In genomic region chr10:47371629-47372485, GRCh38 we compare ENCODE assay signal across 30 cellular contexts. TPM values are rescaled to one million over a fixed set of nuclear protein-coding genes. Genes with fewer than 3 reads are reported as not detected.
DNase-seq lines count a peak whose midpoint lies in the region; ATAC-seq, FAIRE-seq and TF ChIP-seq lines count a peak whose summit lies in the region.
"Had no signal": no experiment of that assay in that cellular context is flagged by ENCODE, and none has a peak within 500 bp of the region (broad histone marks: within the 10 kb centered on the region; RNA-seq: fewer than 3 reads in every experiment).

No MANE protein-coding gene starts in this region.

- intact Hi-C loops in K562 (cut with micrococcal nuclease) (no loop called here), HepG2 (cut with micrococcal nuclease; ENCODE audit: unreplicated experiment) (no loop called here)

- H3K9me3 ChIP-seq in K562 (replicated peaks; ENCODE audit: control insufficient read depth, insufficient read depth, low read depth, low read length) (no peaks in the 10 kb centered on the region), HepG2 (ENCODE audit: low read length) (no peaks in the 10 kb centered on the region), suprapubic skin (no peaks in the 10 kb centered on the region)
- H3K9me3 ChIP-seq: BE2C, mucosa of descending colon, thyroid gland had no signal

- H3K9me1 ChIP-seq in K562 (ENCODE audit: control insufficient read depth, insufficient read depth, low read length): peaks cover 5% of the 10 kb centered on the region

- DNase-seq in activated CD8-positive, alpha-beta memory T cell treated with anti-CD3 and anti-CD28 coated beads for 24 hours: peak; percentile 13
- no peak for DNase-seq in activated CD8-positive, alpha-beta memory T cell treated with anti-CD3 and anti-CD28 coated beads, Interleukin-2, amount 50 U/mL, for 4 hours
- no peak for DNase-seq in K562 (ENCODE audit: extremely low read depth in 1 of 4, low spot score in 3 of 4)
- no peak for DNase-seq in HepG2 (ENCODE audit: low spot score)
- DNase-seq in suprapubic skin (ENCODE audit: low spot score in 2 of 2): peak; percentile 26 to 47
- DNase-seq: activated T-cell treated with anti-CD3 and anti-CD28 coated beads, Interleukin-2, amount 50 U/mL, for 4 hours; BE2C; caudate nucleus; foreskin melanocyte; GOT3; mucosa of descending colon; MV-4-11; NCI-H2171; NCI-H526 treated with DMSO at 0.1 percent for 48 hours; small intestine; stimulated activated CD4-positive, alpha-beta T cell treated with anti-CD3 and anti-CD28 coated beads, Interleukin-2, amount 100 ng/mL, for 48 hours; stimulated activated naive CD4-positive, alpha-beta T cell; thyroid gland had no signal

- BruUV-seq in K562 (replicated peaks; lab: Mats Ljungman, UMichigan) (no TSS peak), HepG2 (replicated peaks; lab: Mats Ljungman, UMichigan) (no TSS peak)

- H4K20me1 ChIP-seq in K562 (replicated peaks; ENCODE audit: control insufficient read depth, insufficient read depth, low read length): peaks cover 9% of the 10 kb centered on the region
- no peaks in the 10 kb centered on the region for H4K20me1 ChIP-seq in HepG2 (ENCODE audit: insufficient read depth, low read length)

- H3K36me3 ChIP-seq in K562 (ENCODE audit: control insufficient read depth, insufficient read depth, low read length) (no peaks in the 10 kb centered on the region), HepG2 (replicated peaks in 1 of 2; ENCODE audit: control insufficient read depth in 1 of 2, insufficient read depth in 2 of 2, low read length in 2 of 2) (no peaks in the 10 kb centered on the region), suprapubic skin (no peaks in the 10 kb centered on the region)
- H3K36me3 ChIP-seq: BE2C, thyroid gland had no signal

- WGBS in K562 (ENCODE audit: insufficient coverage, low coverage, missing lambda C conversion rate): 7% methylated on average over 6 of the region's 7 CpGs
- WGBS in HepG2 (ENCODE audit: low lambda C conversion rate): 29% methylated on average over 6 of the region's 7 CpGs
- WGBS in suprapubic skin: 86% methylated on average over 7 of the region's 7 CpGs

- TF ChIP-seq CTCF in K562 (IDR thresholded peaks at IDR 0.05 in 2 of 3, conservative IDR thresholded peaks at IDR 0.05 in 1 of 3; ENCODE audit: insufficient read depth in 2 of 3, low read depth in 1 of 3, low read length in 3 of 3) (no peak), HepG2 (CRISPR knock-in tag; IDR thresholded peaks at IDR 0.05) (no peak), suprapubic skin (IDR thresholded peaks at IDR 0.05) (no peak)

- no peaks in the 10 kb centered on the region for H3K79me2 ChIP-seq in K562 (ENCODE audit: control insufficient read depth, insufficient read depth, low read length)
- no peaks in the 10 kb centered on the region for H3K79me2 ChIP-seq in HepG2 (ENCODE audit: insufficient read depth, low read length)
- H3K79me2 ChIP-seq: hepatocyte had no signal

- H3K9ac ChIP-seq in K562 (ENCODE audit: insufficient read depth in 1 of 2, low read depth in 2 of 2, low read length in 2 of 2): no peak overlapping the region
- H3K9ac ChIP-seq in HepG2 (ENCODE audit: insufficient read depth, low read depth, low read length): no peak overlapping the region
- H3K9ac ChIP-seq: KMS-11 had no signal

- TF ChIP-seq POLR2A in K562 (conservative IDR thresholded peaks at IDR 0.05) (no peak), HepG2 (IDR thresholded peaks at IDR 0.05; ENCODE audit: insufficient read depth in 1 of 2, low read depth in 2 of 2, low read length in 2 of 2) (no peak), suprapubic skin (IDR thresholded peaks at IDR 0.05) (no peak)

- in situ Hi-C loops in K562 (cut with MboI) (no loop called here), HepG2 (cut with HindIII; ENCODE audit: extremely low pct_ligation_motif_present, low pct_unique_long_range_greater_than_20kb) (no loop called here)

- CTCF ChIA-PET in K562 (lab: Yijun Ruan, JAX; ENCODE audit: low intra/inter-chr PET ratio): no interaction called here
- CTCF ChIA-PET in HepG2 (lab: Yijun Ruan, JAX; ENCODE audit: low intra/inter-chr PET ratio, low total read pairs): no interaction called here

- H3K4me1 ChIP-seq in K562 (replicated peaks in 1 of 2; ENCODE audit: control insufficient read depth in 2 of 2, insufficient read depth in 2 of 2, low read length in 2 of 2) (peaks cover 0 to 2% of the 10 kb centered on the region in 2 experiments; a peak in 1 of 5 replicates), HepG2 (ENCODE audit: insufficient read depth, low read length) (no peaks in the 10 kb centered on the region), suprapubic skin (no peaks in the 10 kb centered on the region)
- H3K4me1 ChIP-seq: BE2C, thyroid gland had no signal

- peaks cover 53 to 78% of the 10 kb centered on the region in 2 experiments for H3K27me3 ChIP-seq in K562 (ENCODE audit: control insufficient read depth in 2 of 2, insufficient read depth in 2 of 2, low read length in 2 of 2)
- H3K27me3 ChIP-seq in HepG2 (ENCODE audit: control insufficient read depth in 1 of 2, insufficient read depth in 2 of 2, low read length in 2 of 2): peaks cover 0 to 2% of the 10 kb centered on the region in 2 experiments; a peak in 2 of 5 replicates
- no peaks in the 10 kb centered on the region for H3K27me3 ChIP-seq in suprapubic skin
- H3K27me3 ChIP-seq: hepatocyte, thyroid gland had no signal

- ATAC-seq in K562 (no peak), HepG2 (no peak), HG03159 (IDR thresholded peaks at IDR 0.05; ENCODE audit: unreplicated experiment) (no peak), HG03280 (IDR thresholded peaks at IDR 0.05; ENCODE audit: unreplicated experiment) (no peak), HG03025 (IDR thresholded peaks at IDR 0.05; ENCODE audit: low FRiP score, unreplicated experiment) (no peak)
- ATAC-seq: activated T-cell treated with anti-CD3 and anti-CD28 coated beads, Interleukin-2, amount 50 U/mL, for 4 hours; mucosa of descending colon had no signal

- H3K4me3 ChIP-seq in K562 (no peak overlapping the region), HepG2 (replicated peaks in 1 of 3; ENCODE audit: insufficient read depth in 1 of 3, low read depth in 2 of 3, low read length in 3 of 3) (no peak overlapping the region), suprapubic skin (no peak overlapping the region)
- H3K4me3 ChIP-seq: hepatocyte, mucosa of descending colon, thyroid gland had no signal

- POLR2A ChIA-PET in K562 (lab: Yijun Ruan, JAX) (no interaction called here), HepG2 (lab: Yijun Ruan, JAX) (no interaction called here)

- TF ChIP-seq EP300 in K562 (IDR thresholded peaks at IDR 0.05; ENCODE audit: low read length): no peak
- TF ChIP-seq EP300 in HepG2 (IDR thresholded peaks at IDR 0.05; ENCODE audit: low read depth in 2 of 2, low read length in 2 of 2): no peak
- TF ChIP-seq EP300 in HepG2 (CRISPR knock-in tag; IDR thresholded peaks at IDR 0.05; ENCODE audit: borderline replicate concordance): no peak
- TF ChIP-seq EP300 in suprapubic skin (IDR thresholded peaks at IDR 0.05): no peak

- H3K4me2 ChIP-seq in K562 (ENCODE audit: insufficient read depth, low read length) (no peak overlapping the region), HepG2 (ENCODE audit: low read depth, low read length) (no peak overlapping the region)
- H3K4me2 ChIP-seq: hepatocyte, KMS-11 had no signal

- TF ChIP-seq RAD21 in K562 (CRISPR knock-in tag; conservative IDR thresholded peaks at IDR 0.05 in 1 of 2, IDR thresholded peaks at IDR 0.05 in 1 of 2) (no peak), HepG2 (CRISPR knock-in tag; IDR thresholded peaks at IDR 0.05) (no peak)

- no peak overlapping the region for H3K27ac ChIP-seq in K562 (ENCODE audit: extremely low read depth, low read depth, low read length)
- no peak overlapping the region for H3K27ac ChIP-seq in HepG2 (ENCODE audit: extremely low read length, insufficient read depth, low read length)
- H3K27ac ChIP-seq in suprapubic skin: no peak overlapping the region
- H3K27ac ChIP-seq: hepatocyte, KMS-11, thyroid gland had no signal

- FAIRE-seq in K562 (lab: Jason Lieb, UNC) (no peak), HepG2 (lab: Jason Lieb, UNC) (no peak)
- FAIRE-seq: A204.1, RCC 7860, small intestine had no signal

- no peak overlapping the region for H2AFZ ChIP-seq in K562 (ENCODE audit: low read depth, low read length)
- no peak overlapping the region for H2AFZ ChIP-seq in HepG2 (ENCODE audit: low read length)
- H2AFZ ChIP-seq: hepatocyte had no signal

RNA-seq across cellular contexts. Expression of gene ZNF488, which starts 12.2 kb away (rescaled TPM):
- total RNA-seq in K562 (2011; cell fraction: chromatin; rRNA removed; ENCODE audit: low replicate concordance): 0.30 TPM in 1 of 2 replicates, not detected in the other
- 0.13 and 0.33 TPM in 2 replicates for total RNA-seq in K562 (2011; cell fraction: nucleolus; rRNA removed)
- total RNA-seq in K562 (2011; cell fraction: nucleoplasm; rRNA removed): not detected in 2 replicates
- not detected in 2 replicates for total RNA-seq in K562 (2014; rRNA removed)
- total RNA-seq in K562 (2014; rRNA removed; fragmentation: Illumina TruSeq; extraction: Trizol): not detected in 2 replicates
- 0.04 TPM in 1 of 2 replicates, not detected in the other for total RNA-seq in K562 (2015; rRNA removed; fragmentation: Illumina TruSeq; extraction: Trizol)
- total RNA-seq in K562 (2021): 0.07 and 0.11 TPM in 2 replicates
- polyA plus RNA-seq in K562 (2011; rRNA removed): 0.04 and 0.08 TPM in 2 replicates
- 0.01 and 0.15 TPM in 2 replicates for polyA plus RNA-seq in K562 (2011; cell fraction: cytosol; rRNA removed)
- polyA plus RNA-seq in K562 (2011; cell fraction: nucleus; rRNA removed): 0.13 TPM in 1 of 2 replicates, not detected in the other
- 0.05 TPM in 1 of 2 replicates, not detected in the other for polyA plus RNA-seq in K562 (2012)
- polyA plus RNA-seq in K562 (2014; fragmentation: Illumina TruSeq; extraction: Trizol): 0.09 TPM in 1 of 2 replicates, not detected in the other
- under 1 TPM in 1 of 2 experiments, not detected in 1; 0.03 TPM for polyA plus RNA-seq in K562 (2014; fragmentation: Nextera tagmentation; extraction: Ambion mirVana)
- polyA plus RNA-seq in K562 (2014; rRNA removed): 0.04 TPM in 1 of 2 replicates, not detected in the other
- 0.14 TPM in 1 of 2 replicates, not detected in the other for polyA minus RNA-seq in K562 (2011; rRNA and poly(A)+ RNA removed)
- not detected in 2 replicates for polyA minus RNA-seq in K562 (2011; cell fraction: cytosol; rRNA and poly(A)+ RNA removed)
- polyA minus RNA-seq in K562 (2011; cell fraction: nucleus; rRNA and poly(A)+ RNA removed): 0.11 and 0.13 TPM in 2 replicates
- total RNA-seq in HepG2 (2016; rRNA removed; fragmentation: Illumina TruSeq; extraction: Trizol): 0.13 and 0.17 TPM in 2 replicates
- total RNA-seq in HepG2 (2016; cell fraction: cytosol; rRNA removed; fragmentation: Illumina TruSeq; extraction: Trizol; ENCODE audit: low read depth): not detected in 2 replicates
- total RNA-seq in HepG2 (2016; cell fraction: insoluble cytoplasmic fraction; rRNA removed; fragmentation: Illumina TruSeq; extraction: Trizol): 0.11 and 0.18 TPM in 2 replicates
- 0.09 and 0.10 TPM in 2 replicates for total RNA-seq in HepG2 (2016; cell fraction: membrane; rRNA removed; fragmentation: Illumina TruSeq; extraction: Trizol)
- total RNA-seq in HepG2 (2016; cell fraction: nucleus; rRNA removed; fragmentation: Illumina TruSeq; extraction: Trizol): 0.09 TPM in 2 replicates
- 0.10 and 0.15 TPM in 2 replicates for polyA plus RNA-seq in HepG2 (2011; rRNA removed)
- polyA plus RNA-seq in HepG2 (2011; cell fraction: cytosol; rRNA removed): 0.09 TPM in 2 replicates
- 0.17 and 0.18 TPM in 2 replicates for polyA plus RNA-seq in HepG2 (2011; cell fraction: nucleus; rRNA removed)
- polyA plus RNA-seq in HepG2 (2012): 0.13 and 0.17 TPM in 2 replicates
- polyA plus RNA-seq in HepG2 (2016; cell fraction: cytosol; fragmentation: Illumina TruSeq; extraction: Trizol; ENCODE audit: low read depth): not detected in 2 replicates
- polyA plus RNA-seq in HepG2 (2016; cell fraction: insoluble cytoplasmic fraction; fragmentation: Illumina TruSeq; extraction: Trizol; ENCODE audit: low read depth): 0.22 and 0.45 TPM in 2 replicates
- polyA plus RNA-seq in HepG2 (2016; cell fraction: membrane; fragmentation: Illumina TruSeq; extraction: Trizol; ENCODE audit: low read depth): 0.07 and 0.12 TPM in 2 replicates
- 0.21 TPM in 1 of 2 replicates, not detected in the other for polyA plus RNA-seq in HepG2 (2016; cell fraction: nucleus; fragmentation: Illumina TruSeq; extraction: Trizol; ENCODE audit: insufficient read depth, low read depth)
- polyA minus RNA-seq in HepG2 (2011; rRNA and poly(A)+ RNA removed; ENCODE audit: low replicate concordance): 0.34 and 2.9 TPM in 2 replicates
- not detected in 2 replicates for polyA minus RNA-seq in HepG2 (2011; cell fraction: cytosol; rRNA and poly(A)+ RNA removed)
- 0.12 TPM in 1 of 2 replicates, not detected in the other for polyA minus RNA-seq in HepG2 (2011; cell fraction: nucleus; rRNA and poly(A)+ RNA removed)
- total RNA-seq in suprapubic skin: 1 to 10 TPM; 1.0 to 3.9 (median 2.3) TPM
- total RNA-seq: pulmonary artery endothelial cell, SK-MEL-5 had no signal

RNA-seq across cellular contexts. Expression of gene RBP3, which starts 23.7 kb away (rescaled TPM):
- not detected in 2 replicates for total RNA-seq in K562 (2011; cell fraction: chromatin; rRNA removed; ENCODE audit: low replicate concordance)
- not detected in 2 replicates for total RNA-seq in K562 (2011; cell fraction: nucleolus; rRNA removed)
- not detected in 2 replicates for total RNA-seq in K562 (2011; cell fraction: nucleoplasm; rRNA removed)
- total RNA-seq in K562 (2014; rRNA removed): not detected in 2 replicates
- not detected in 2 replicates for total RNA-seq in K562 (2014; rRNA removed; fragmentation: Illumina TruSeq; extraction: Trizol)
- not detected in 2 replicates for total RNA-seq in K562 (2015; rRNA removed; fragmentation: Illumina TruSeq; extraction: Trizol)
- total RNA-seq in K562 (2021): not detected in 2 replicates
- not detected in 2 replicates for polyA plus RNA-seq in K562 (2011; rRNA removed)
- polyA plus RNA-seq in K562 (2011; cell fraction: cytosol; rRNA removed): not detected in 2 replicates
- polyA plus RNA-seq in K562 (2011; cell fraction: nucleus; rRNA removed): not detected in 2 replicates
- polyA plus RNA-seq in K562 (2012): not detected in 2 replicates
- polyA plus RNA-seq in K562 (2014; fragmentation: Illumina TruSeq; extraction: Trizol): not detected in 2 replicates
- not detected for polyA plus RNA-seq in K562 (2014; fragmentation: Nextera tagmentation; extraction: Ambion mirVana)
- polyA plus RNA-seq in K562 (2014; rRNA removed): not detected in 2 replicates
- not detected in 2 replicates for polyA minus RNA-seq in K562 (2011; rRNA and poly(A)+ RNA removed)
- not detected in 2 replicates for polyA minus RNA-seq in K562 (2011; cell fraction: cytosol; rRNA and poly(A)+ RNA removed)
- not detected in 2 replicates for polyA minus RNA-seq in K562 (2011; cell fraction: nucleus; rRNA and poly(A)+ RNA removed)
- total RNA-seq in HepG2 (2016; rRNA removed; fragmentation: Illumina TruSeq; extraction: Trizol): not detected in 2 replicates
- not detected in 2 replicates for total RNA-seq in HepG2 (2016; cell fraction: cytosol; rRNA removed; fragmentation: Illumina TruSeq; extraction: Trizol; ENCODE audit: low read depth)
- total RNA-seq in HepG2 (2016; cell fraction: insoluble cytoplasmic fraction; rRNA removed; fragmentation: Illumina TruSeq; extraction: Trizol): not detected in 2 replicates
- not detected in 2 replicates for total RNA-seq in HepG2 (2016; cell fraction: membrane; rRNA removed; fragmentation: Illumina TruSeq; extraction: Trizol)
- not detected in 2 replicates for total RNA-seq in HepG2 (2016; cell fraction: nucleus; rRNA removed; fragmentation: Illumina TruSeq; extraction: Trizol)
- polyA plus RNA-seq in HepG2 (2011; rRNA removed): not detected in 2 replicates
- polyA plus RNA-seq in HepG2 (2011; cell fraction: cytosol; rRNA removed): not detected in 2 replicates
- polyA plus RNA-seq in HepG2 (2011; cell fraction: nucleus; rRNA removed): not detected in 2 replicates
- polyA plus RNA-seq in HepG2 (2012): not detected in 2 replicates
- polyA plus RNA-seq in HepG2 (2016; cell fraction: cytosol; fragmentation: Illumina TruSeq; extraction: Trizol; ENCODE audit: low read depth): not detected in 2 replicates
- not detected in 2 replicates for polyA plus RNA-seq in HepG2 (2016; cell fraction: insoluble cytoplasmic fraction; fragmentation: Illumina TruSeq; extraction: Trizol; ENCODE audit: low read depth)
- polyA plus RNA-seq in HepG2 (2016; cell fraction: membrane; fragmentation: Illumina TruSeq; extraction: Trizol; ENCODE audit: low read depth): not detected in 2 replicates
- polyA plus RNA-seq in HepG2 (2016; cell fraction: nucleus; fragmentation: Illumina TruSeq; extraction: Trizol; ENCODE audit: insufficient read depth, low read depth): not detected in 2 replicates
- polyA minus RNA-seq in HepG2 (2011; rRNA and poly(A)+ RNA removed; ENCODE audit: low replicate concordance): 0.07 TPM in 1 of 2 replicates, not detected in the other
- not detected in 2 replicates for polyA minus RNA-seq in HepG2 (2011; cell fraction: cytosol; rRNA and poly(A)+ RNA removed)
- polyA minus RNA-seq in HepG2 (2011; cell fraction: nucleus; rRNA and poly(A)+ RNA removed): not detected in 2 replicates
- not detected for total RNA-seq in suprapubic skin
- total RNA-seq: activated T-cell treated with anti-CD3 and anti-CD28 coated beads, Interleukin-2, amount 50 U/mL, for 4 hours; aorta; liver; mucosa of descending colon; pulmonary artery endothelial cell; SK-MEL-5; thyroid gland had no signal
- polyA plus RNA-seq: aorta, esophagus, liver had no signal

RNA-seq across cellular contexts. Expression of gene GDF2, which starts 49.6 kb away (rescaled TPM):
- 0.21 and 1.00 TPM in 2 replicates for total RNA-seq in K562 (2011; cell fraction: chromatin; rRNA removed; ENCODE audit: low replicate concordance)
- total RNA-seq in K562 (2011; cell fraction: nucleolus; rRNA removed): 1.0 and 1.6 TPM in 2 replicates
- total RNA-seq in K562 (2011; cell fraction: nucleoplasm; rRNA removed): 0.38 and 1.0 TPM in 2 replicates
- total RNA-seq in K562 (2014; rRNA removed) (0.54 and 0.69 TPM in 2 replicates), K562 (2014; rRNA removed; fragmentation: Illumina TruSeq; extraction: Trizol) (0.18 and 0.22 TPM in 2 replicates), K562 (2015; rRNA removed; fragmentation: Illumina TruSeq; extraction: Trizol) (0.57 and 0.58 TPM in 2 replicates), K562 (2021) (0.11 and 0.27 TPM in 2 replicates), HepG2 (2016; rRNA removed; fragmentation: Illumina TruSeq; extraction: Trizol) (not detected in 2 replicates), suprapubic skin (not detected)
- polyA plus RNA-seq in K562 (2011; rRNA removed) (0.08 TPM in 1 of 2 replicates, not detected in the other), K562 (2014; fragmentation: Illumina TruSeq; extraction: Trizol) (0.48 TPM in 2 replicates), K562 (2014; fragmentation: Nextera tagmentation; extraction: Ambion mirVana) (not detected), K562 (2014; rRNA removed) (0.27 and 0.54 TPM in 2 replicates), HepG2 (2011; rRNA removed) (not detected in 2 replicates)
- 0.18 TPM in 1 of 2 replicates, not detected in the other for polyA plus RNA-seq in K562 (2011; cell fraction: cytosol; rRNA removed)
- 0.08 TPM in 1 of 2 replicates, not detected in the other for polyA plus RNA-seq in K562 (2011; cell fraction: nucleus; rRNA removed)
- 0.60 and 1.8 TPM in 2 replicates for polyA plus RNA-seq in K562 (2012)
- polyA minus RNA-seq in K562 (2011; rRNA and poly(A)+ RNA removed): 0.09 and 0.14 TPM in 2 replicates
- polyA minus RNA-seq in K562 (2011; cell fraction: cytosol; rRNA and poly(A)+ RNA removed): not detected in 2 replicates
- polyA minus RNA-seq in K562 (2011; cell fraction: nucleus; rRNA and poly(A)+ RNA removed): not detected in 2 replicates
- not detected in 2 replicates for total RNA-seq in HepG2 (2016; cell fraction: cytosol; rRNA removed; fragmentation: Illumina TruSeq; extraction: Trizol; ENCODE audit: low read depth)
- not detected in 2 replicates for total RNA-seq in HepG2 (2016; cell fraction: insoluble cytoplasmic fraction; rRNA removed; fragmentation: Illumina TruSeq; extraction: Trizol)
- total RNA-seq in HepG2 (2016; cell fraction: membrane; rRNA removed; fragmentation: Illumina TruSeq; extraction: Trizol): not detected in 2 replicates
- total RNA-seq in HepG2 (2016; cell fraction: nucleus; rRNA removed; fragmentation: Illumina TruSeq; extraction: Trizol): not detected in 2 replicates
- not detected in 2 replicates for polyA plus RNA-seq in HepG2 (2011; cell fraction: cytosol; rRNA removed)
- polyA plus RNA-seq in HepG2 (2011; cell fraction: nucleus; rRNA removed): not detected in 2 replicates
- polyA plus RNA-seq in HepG2 (2012): not detected in 2 replicates
- not detected in 2 replicates for polyA plus RNA-seq in HepG2 (2016; cell fraction: cytosol; fragmentation: Illumina TruSeq; extraction: Trizol; ENCODE audit: low read depth)
- polyA plus RNA-seq in HepG2 (2016; cell fraction: insoluble cytoplasmic fraction; fragmentation: Illumina TruSeq; extraction: Trizol; ENCODE audit: low read depth): not detected in 2 replicates
- not detected in 2 replicates for polyA plus RNA-seq in HepG2 (2016; cell fraction: membrane; fragmentation: Illumina TruSeq; extraction: Trizol; ENCODE audit: low read depth)
- not detected in 2 replicates for polyA plus RNA-seq in HepG2 (2016; cell fraction: nucleus; fragmentation: Illumina TruSeq; extraction: Trizol; ENCODE audit: insufficient read depth, low read depth)
- not detected in 2 replicates for polyA minus RNA-seq in HepG2 (2011; rRNA and poly(A)+ RNA removed; ENCODE audit: low replicate concordance)
- not detected in 2 replicates for polyA minus RNA-seq in HepG2 (2011; cell fraction: cytosol; rRNA and poly(A)+ RNA removed)
- polyA minus RNA-seq in HepG2 (2011; cell fraction: nucleus; rRNA and poly(A)+ RNA removed): not detected in 2 replicates
- total RNA-seq: activated T-cell treated with anti-CD3 and anti-CD28 coated beads, Interleukin-2, amount 50 U/mL, for 4 hours; aorta; hepatocyte; mucosa of descending colon; pulmonary artery endothelial cell; SK-MEL-5; thyroid gland had no signal
- polyA plus RNA-seq: aorta, esophagus, small intestine had no signal

Comparison
In these comparisons a context has a peak if more than half of its experiments do, and no peak if none do; other contexts are left out.
1. DNase-seq: peak in activated CD8-positive, alpha-beta memory T cell treated with anti-CD3 and anti-CD28 coated beads for 24 hours (single experiment) and suprapubic skin (2 of 2); none in activated CD8-positive, alpha-beta memory T cell treated with anti-CD3 and anti-CD28 coated beads, Interleukin-2, amount 50 U/mL, for 4 hours (single experiment), K562 (0 of 4) and HepG2 (single experiment).